Comparison of ENCODE assay signal across 12 cellular contexts in the genomic region with DNA sequence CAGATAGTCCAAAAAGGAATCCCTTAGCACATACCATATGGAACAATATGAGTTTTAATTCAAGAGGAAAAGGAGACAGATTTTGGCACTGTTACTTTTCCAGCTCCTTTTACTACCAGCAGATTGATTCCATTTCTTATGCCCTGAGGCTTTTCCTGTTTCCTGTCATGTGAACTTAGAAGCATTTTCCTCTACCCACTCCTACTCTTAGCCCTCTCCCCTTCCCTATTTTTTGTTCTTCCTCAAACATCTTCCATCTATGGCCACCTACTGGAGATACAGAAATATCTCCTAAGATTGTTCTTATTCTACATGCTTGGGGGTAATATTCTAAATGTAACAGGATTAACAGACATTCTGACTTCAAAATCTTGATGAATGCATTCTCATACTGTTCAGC.
DNase-seq lines count a peak whose midpoint lies in the region; ATAC-seq, FAIRE-seq and TF ChIP-seq lines count a peak whose summit lies in the region.
"Had no signal": no experiment of that assay in that cellular context is flagged by ENCODE, and none has a peak within 500 bp of the region (broad histone marks: within the 10 kb centered on the region; RNA-seq: fewer than 3 reads in every experiment).

No MANE protein-coding gene starts in this region.

- TF ChIP-seq CTCF in BE2C (IDR thresholded peaks at IDR 0.05; ENCODE audit: low read depth, low read length) (0 out of 2 replicates have a peak, but pooled peaks have one; percentile 10), astrocyte (IDR thresholded peaks at IDR 0.05; ENCODE audit: insufficient read depth, low read depth, low read length) (peak; percentile 18), kidney epithelial cell (IDR thresholded peaks at IDR 0.05; ENCODE audit: insufficient read depth, low read length, poor library complexity, severe bottlenecking) (peak; percentile 3), WTC11 (IDR thresholded peaks at IDR 0.05) (no peak)

- no peak overlapping the region for H3K27ac Mint-ChIP-seq in astrocyte (ENCODE audit: unreplicated experiment)
- no peak overlapping the region for H3K27ac Mint-ChIP-seq in WTC11

- no peak overlapping the region for H3K4me2 ChIP-seq in astrocyte (ENCODE audit: low read length)

- H3K36me3 Mint-ChIP-seq in astrocyte (ENCODE audit: low read depth, unreplicated experiment) (no peaks in the 10 kb centered on the region), WTC11 (no peaks in the 10 kb centered on the region)

- H3K27ac ChIP-seq in astrocyte (ENCODE audit: low read depth, low read length) (no peak overlapping the region), small intestine (ENCODE audit: low read depth in 1 of 2, low read length in 1 of 2) (no peak overlapping the region)
- H3K27ac ChIP-seq: right atrium auricular region had no signal

- H2AFZ ChIP-seq in astrocyte (ENCODE audit: low read depth, low read length): no peak overlapping the region

- H3K9me3 Mint-ChIP-seq in astrocyte (ENCODE audit: unreplicated experiment): no peaks in the 10 kb centered on the region
- H3K9me3 Mint-ChIP-seq in WTC11: no peaks in the 10 kb centered on the region

- no peaks in the 10 kb centered on the region for H3K36me3 ChIP-seq in BE2C
- no peaks in the 10 kb centered on the region for H3K36me3 ChIP-seq in astrocyte (ENCODE audit: insufficient read depth, low read length)
- no peaks in the 10 kb centered on the region for H3K36me3 ChIP-seq in kidney epithelial cell (ENCODE audit: control insufficient read depth, insufficient read depth, low read length)
- no peaks in the 10 kb centered on the region for H3K36me3 ChIP-seq in small intestine (ENCODE audit: control insufficient read depth in 2 of 2, insufficient read depth in 2 of 2, low read length in 2 of 2)
- H3K36me3 ChIP-seq: right atrium auricular region had no signal

- no peak for FAIRE-seq in astrocyte (lab: Jason Lieb, UNC)
- FAIRE-seq in small intestine (lab: Jason Lieb, UNC): no peak

- no peaks in the 10 kb centered on the region; the same call in 1 of the 2 replicates for H3K4me1 ChIP-seq in BE2C
- H3K4me1 ChIP-seq in astrocyte (ENCODE audit: insufficient read depth, low read length): peaks cover 6% of the 10 kb centered on the region
- no peaks in the 10 kb centered on the region for H3K4me1 ChIP-seq in small intestine (ENCODE audit: control insufficient read depth in 2 of 2, insufficient read depth in 1 of 2, low read depth in 1 of 2, low read length in 1 of 2)

- H3K4me3 Mint-ChIP-seq in astrocyte (ENCODE audit: unreplicated experiment) (no peak overlapping the region), WTC11 (no peak overlapping the region)

- H3K27me3 Mint-ChIP-seq in astrocyte (ENCODE audit: low read depth, unreplicated experiment) (no peaks in the 10 kb centered on the region), WTC11 (ENCODE audit: low read depth) (no peaks in the 10 kb centered on the region; the same call in 1 of the 2 replicates)

- H3K4me3 ChIP-seq in BE2C (ENCODE audit: low read depth, low read length): no peak overlapping the region
- H3K4me3 ChIP-seq in astrocyte (ENCODE audit: insufficient read depth, low read depth, low read length): no peak overlapping the region
- no peak overlapping the region for H3K4me3 ChIP-seq in kidney epithelial cell (ENCODE audit: low read depth, low read length)
- H3K4me3 ChIP-seq in small intestine (ENCODE audit: low read depth in 1 of 2, low read length in 2 of 2): no peak overlapping the region
- H3K4me3 ChIP-seq: right atrium auricular region had no signal

- H3K4me1 Mint-ChIP-seq in astrocyte (ENCODE audit: low read depth, unreplicated experiment): peaks cover 18% of the 10 kb centered on the region
- H3K4me1 Mint-ChIP-seq in WTC11: peaks cover 25% of the 10 kb centered on the region

- no peak for DNase-seq in BE2C
- peak; percentile 27 for DNase-seq in HCEC 1CT
- DNase-seq in astrocyte (ENCODE audit: low read depth): no peak
- no peak for DNase-seq in kidney epithelial cell (ENCODE audit: low read depth)
- no peak for DNase-seq in small intestine
- no peak for DNase-seq in NOMO-1 (lab: John Stamatoyannopoulos, UW; ENCODE audit: unreplicated experiment in 2 of 2)
- DNase-seq in WTC11 (ENCODE audit: low spot score): no peak
- DNase-seq: activated naive CD4-positive, alpha-beta T cell; DMS79; T-helper 9 cell had no signal

- no peaks in the 10 kb centered on the region for H4K20me1 ChIP-seq in astrocyte (ENCODE audit: insufficient read depth, low read length)

- H3K27me3 ChIP-seq in BE2C (no peaks in the 10 kb centered on the region), astrocyte (ENCODE audit: insufficient read depth, low read length) (no peaks in the 10 kb centered on the region), kidney epithelial cell (ENCODE audit: control insufficient read depth, insufficient read depth, low read length) (no peaks in the 10 kb centered on the region), small intestine (ENCODE audit: control insufficient read depth in 2 of 2, insufficient read depth in 2 of 2, low read length in 2 of 2) (no peaks in the 10 kb centered on the region)
- H3K27me3 ChIP-seq: right atrium auricular region had no signal

- no peaks in the 10 kb centered on the region for H3K79me2 ChIP-seq in astrocyte (ENCODE audit: insufficient read depth, low read length)

- CTCF ChIA-PET in WTC11 (lab: Charles Lee): no interaction called here

- no peak for ATAC-seq in WTC11
- ATAC-seq in GM21526 (IDR thresholded peaks at IDR 0.05; ENCODE audit: low FRiP score, unreplicated experiment): no peak

- POLR2A ChIA-PET in WTC11 (lab: Charles Lee): no interaction called here

- no peak overlapping the region for H3K9ac ChIP-seq in astrocyte (ENCODE audit: low read length)

- H3K9me3 ChIP-seq in BE2C: no peaks in the 10 kb centered on the region
- no peaks in the 10 kb centered on the region for H3K9me3 ChIP-seq in astrocyte (ENCODE audit: insufficient read depth, low read depth, low read length)
- H3K9me3 ChIP-seq in small intestine (ENCODE audit: control insufficient read depth, low read depth): no peaks in the 10 kb centered on the region
- H3K9me3 ChIP-seq: right atrium auricular region had no signal

TF ChIP-seq in WTC11, 78 proteins besides CTCF, POLR2A, EP300 and RAD21 (continues in another document):
- TF ChIP-seq, protein P1, sequence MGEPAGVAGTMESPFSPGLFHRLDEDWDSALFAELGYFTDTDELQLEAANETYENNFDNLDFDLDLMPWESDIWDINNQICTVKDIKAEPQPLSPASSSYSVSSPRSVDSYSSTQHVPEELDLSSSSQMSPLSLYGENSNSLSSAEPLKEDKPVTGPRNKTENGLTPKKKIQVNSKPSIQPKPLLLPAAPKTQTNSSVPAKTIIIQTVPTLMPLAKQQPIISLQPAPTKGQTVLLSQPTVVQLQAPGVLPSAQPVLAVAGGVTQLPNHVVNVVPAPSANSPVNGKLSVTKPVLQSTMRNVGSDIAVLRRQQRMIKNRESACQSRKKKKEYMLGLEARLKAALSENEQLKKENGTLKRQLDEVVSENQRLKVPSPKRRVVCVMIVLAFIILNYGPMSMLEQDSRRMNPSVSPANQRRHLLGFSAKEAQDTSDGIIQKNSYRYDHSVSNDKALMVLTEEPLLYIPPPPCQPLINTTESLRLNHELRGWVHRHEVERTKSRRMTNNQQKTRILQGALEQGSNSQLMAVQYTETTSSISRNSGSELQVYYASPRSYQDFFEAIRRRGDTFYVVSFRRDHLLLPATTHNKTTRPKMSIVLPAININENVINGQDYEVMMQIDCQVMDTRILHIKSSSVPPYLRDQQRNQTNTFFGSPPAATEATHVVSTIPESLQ (CRISPR knock-in tag; IDR thresholded peaks at IDR 0.05): no peak
- no peak for TF ChIP-seq SMAD4 (CRISPR knock-in tag; IDR thresholded peaks at IDR 0.05)
- no peak for TF ChIP-seq ZNF121 (CRISPR knock-in tag; IDR thresholded peaks at IDR 0.05)
- TF ChIP-seq, protein P2, sequence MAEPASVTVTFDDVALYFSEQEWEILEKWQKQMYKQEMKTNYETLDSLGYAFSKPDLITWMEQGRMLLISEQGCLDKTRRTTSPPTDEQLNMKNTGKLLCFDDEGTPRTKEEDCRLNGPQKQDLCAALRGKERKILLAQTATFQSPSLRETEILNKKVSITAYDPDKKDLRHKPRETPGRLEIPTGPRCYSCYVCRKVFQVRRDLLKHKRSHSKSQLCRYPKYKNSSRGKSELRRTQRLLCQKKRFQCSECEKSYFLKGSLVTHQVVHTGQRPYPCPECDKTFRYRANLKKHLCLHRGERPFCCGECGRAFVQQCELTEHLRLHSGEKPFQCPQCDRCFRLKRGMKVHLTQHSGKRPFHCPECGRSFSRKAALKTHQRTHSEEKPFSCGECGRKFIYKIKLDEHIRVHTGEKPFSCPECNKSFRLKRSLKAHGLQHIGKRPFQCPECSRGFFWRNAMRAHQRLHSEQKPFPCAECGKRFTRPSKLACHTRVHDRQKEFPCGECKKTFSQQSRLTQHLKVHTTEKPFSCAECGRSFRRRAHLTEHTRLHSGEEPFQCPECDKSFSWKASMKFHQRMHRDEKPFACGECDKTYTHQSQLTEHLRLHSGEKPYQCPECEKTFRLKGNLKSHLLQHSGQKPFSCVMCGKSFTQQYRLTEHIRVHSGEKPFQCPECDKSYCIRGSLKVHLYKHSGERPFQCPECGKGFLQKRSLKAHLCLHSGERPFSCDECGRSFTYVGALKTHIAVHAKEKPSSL (CRISPR knock-in tag; conservative IDR thresholded peaks at IDR 0.05): no peak
- no peak for TF ChIP-seq ZNF263 (CRISPR knock-in tag; IDR thresholded peaks at IDR 0.05; ENCODE audit: low read depth)
- TF ChIP-seq SOX15 (CRISPR knock-in tag; IDR thresholded peaks at IDR 0.05): no peak
- no peak for TF ChIP-seq ZNF396 (CRISPR knock-in tag; IDR thresholded peaks at IDR 0.05; ENCODE audit: borderline replicate concordance)
- no peak for TF ChIP-seq GABPB1 (CRISPR knock-in tag; IDR thresholded peaks at IDR 0.05)
- TF ChIP-seq NR1H2 (CRISPR knock-in tag; IDR thresholded peaks at IDR 0.05): no peak
- TF ChIP-seq CBFB (CRISPR knock-in tag; IDR thresholded peaks at IDR 0.05; ENCODE audit: low read depth): no peak
